1 cellular context compared by ENCODE assay signal in the genomic region with DNA sequence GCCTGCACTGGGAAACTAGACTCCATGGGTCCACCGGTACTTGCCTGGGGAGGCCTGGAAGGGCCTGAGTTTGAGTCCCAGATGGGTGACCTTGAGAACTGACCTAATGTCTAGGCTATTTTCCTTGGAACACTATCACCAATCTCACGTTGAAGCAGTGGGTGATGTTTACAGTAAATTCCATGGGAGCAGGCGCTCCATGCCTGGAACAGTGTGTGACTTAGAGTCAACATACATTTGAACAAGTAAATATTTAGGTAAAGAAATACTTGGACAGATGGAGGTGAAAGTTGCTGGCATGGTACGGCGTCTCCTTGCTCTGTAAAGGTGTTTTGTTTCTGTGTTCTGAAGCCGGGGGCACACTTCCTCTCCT.
TF ChIP-seq lines count a peak whose summit lies in the region.

No MANE protein-coding gene starts in this region.

TF ChIP-seq in HepG2, 621 proteins besides CTCF, POLR2A, EP300 and RAD21 (continued from another document and continues in another):
- TF ChIP-seq, protein P1, sequence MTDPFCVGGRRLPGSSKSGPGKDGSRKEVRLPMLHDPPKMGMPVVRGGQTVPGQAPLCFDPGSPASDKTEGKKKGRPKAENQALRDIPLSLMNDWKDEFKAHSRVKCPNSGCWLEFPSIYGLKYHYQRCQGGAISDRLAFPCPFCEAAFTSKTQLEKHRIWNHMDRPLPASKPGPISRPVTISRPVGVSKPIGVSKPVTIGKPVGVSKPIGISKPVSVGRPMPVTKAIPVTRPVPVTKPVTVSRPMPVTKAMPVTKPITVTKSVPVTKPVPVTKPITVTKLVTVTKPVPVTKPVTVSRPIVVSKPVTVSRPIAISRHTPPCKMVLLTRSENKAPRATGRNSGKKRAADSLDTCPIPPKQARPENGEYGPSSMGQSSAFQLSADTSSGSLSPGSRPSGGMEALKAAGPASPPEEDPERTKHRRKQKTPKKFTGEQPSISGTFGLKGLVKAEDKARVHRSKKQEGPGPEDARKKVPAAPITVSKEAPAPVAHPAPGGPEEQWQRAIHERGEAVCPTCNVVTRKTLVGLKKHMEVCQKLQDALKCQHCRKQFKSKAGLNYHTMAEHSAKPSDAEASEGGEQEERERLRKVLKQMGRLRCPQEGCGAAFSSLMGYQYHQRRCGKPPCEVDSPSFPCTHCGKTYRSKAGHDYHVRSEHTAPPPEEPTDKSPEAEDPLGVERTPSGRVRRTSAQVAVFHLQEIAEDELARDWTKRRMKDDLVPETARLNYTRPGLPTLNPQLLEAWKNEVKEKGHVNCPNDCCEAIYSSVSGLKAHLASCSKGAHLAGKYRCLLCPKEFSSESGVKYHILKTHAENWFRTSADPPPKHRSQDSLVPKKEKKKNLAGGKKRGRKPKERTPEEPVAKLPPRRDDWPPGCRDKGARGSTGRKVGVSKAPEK (CRISPR knock-in tag; IDR thresholded peaks at IDR 0.05; ENCODE audit: borderline replicate concordance), result no peak
- peak; percentile 71; the same call in 1 of the 2 replicates for TF ChIP-seq FOXO1 (CRISPR knock-in tag; IDR thresholded peaks at IDR 0.05)
- TF ChIP-seq RXRA (CRISPR knock-in tag; IDR thresholded peaks at IDR 0.05), result no peak
- TF ChIP-seq ZNF138 (CRISPR knock-in tag; IDR thresholded peaks at IDR 0.05; ENCODE audit: low read depth), result no peak
- TF ChIP-seq, protein P2, sequence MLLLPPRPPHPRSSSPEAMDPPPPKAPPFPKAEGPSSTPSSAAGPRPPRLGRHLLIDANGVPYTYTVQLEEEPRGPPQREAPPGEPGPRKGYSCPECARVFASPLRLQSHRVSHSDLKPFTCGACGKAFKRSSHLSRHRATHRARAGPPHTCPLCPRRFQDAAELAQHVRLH (CRISPR knock-in tag; IDR thresholded peaks at IDR 0.05; ENCODE audit: borderline replicate concordance, low read depth), result peak; percentile 40; the same call in 1 of the 2 replicates
- peak; percentile 25; the same call in 1 of the 2 replicates for TF ChIP-seq ZNF792 (CRISPR knock-in tag; IDR thresholded peaks at IDR 0.05)
- no peak for TF ChIP-seq ZNF589 (CRISPR knock-in tag; conservative IDR thresholded peaks at IDR 0.05)
- TF ChIP-seq, protein P3, sequence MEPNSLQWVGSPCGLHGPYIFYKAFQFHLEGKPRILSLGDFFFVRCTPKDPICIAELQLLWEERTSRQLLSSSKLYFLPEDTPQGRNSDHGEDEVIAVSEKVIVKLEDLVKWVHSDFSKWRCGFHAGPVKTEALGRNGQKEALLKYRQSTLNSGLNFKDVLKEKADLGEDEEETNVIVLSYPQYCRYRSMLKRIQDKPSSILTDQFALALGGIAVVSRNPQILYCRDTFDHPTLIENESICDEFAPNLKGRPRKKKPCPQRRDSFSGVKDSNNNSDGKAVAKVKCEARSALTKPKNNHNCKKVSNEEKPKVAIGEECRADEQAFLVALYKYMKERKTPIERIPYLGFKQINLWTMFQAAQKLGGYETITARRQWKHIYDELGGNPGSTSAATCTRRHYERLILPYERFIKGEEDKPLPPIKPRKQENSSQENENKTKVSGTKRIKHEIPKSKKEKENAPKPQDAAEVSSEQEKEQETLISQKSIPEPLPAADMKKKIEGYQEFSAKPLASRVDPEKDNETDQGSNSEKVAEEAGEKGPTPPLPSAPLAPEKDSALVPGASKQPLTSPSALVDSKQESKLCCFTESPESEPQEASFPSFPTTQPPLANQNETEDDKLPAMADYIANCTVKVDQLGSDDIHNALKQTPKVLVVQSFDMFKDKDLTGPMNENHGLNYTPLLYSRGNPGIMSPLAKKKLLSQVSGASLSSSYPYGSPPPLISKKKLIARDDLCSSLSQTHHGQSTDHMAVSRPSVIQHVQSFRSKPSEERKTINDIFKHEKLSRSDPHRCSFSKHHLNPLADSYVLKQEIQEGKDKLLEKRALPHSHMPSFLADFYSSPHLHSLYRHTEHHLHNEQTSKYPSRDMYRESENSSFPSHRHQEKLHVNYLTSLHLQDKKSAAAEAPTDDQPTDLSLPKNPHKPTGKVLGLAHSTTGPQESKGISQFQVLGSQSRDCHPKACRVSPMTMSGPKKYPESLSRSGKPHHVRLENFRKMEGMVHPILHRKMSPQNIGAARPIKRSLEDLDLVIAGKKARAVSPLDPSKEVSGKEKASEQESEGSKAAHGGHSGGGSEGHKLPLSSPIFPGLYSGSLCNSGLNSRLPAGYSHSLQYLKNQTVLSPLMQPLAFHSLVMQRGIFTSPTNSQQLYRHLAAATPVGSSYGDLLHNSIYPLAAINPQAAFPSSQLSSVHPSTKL (CRISPR knock-in tag; IDR thresholded peaks at IDR 0.05), result peak; percentile 82
- TF ChIP-seq HNF4G (IDR thresholded peaks at IDR 0.05; ENCODE audit: borderline replicate concordance, low read depth, low read length), result no peak
- TF ChIP-seq HNF4G (CRISPR knock-in tag; IDR thresholded peaks at IDR 0.05; ENCODE audit: borderline replicate concordance, low read depth), result no peak
- peak; percentile 29; the same call in 1 of the 2 replicates for TF ChIP-seq NCOA2 (CRISPR knock-in tag; IDR thresholded peaks at IDR 0.05)
- TF ChIP-seq, protein P4, sequence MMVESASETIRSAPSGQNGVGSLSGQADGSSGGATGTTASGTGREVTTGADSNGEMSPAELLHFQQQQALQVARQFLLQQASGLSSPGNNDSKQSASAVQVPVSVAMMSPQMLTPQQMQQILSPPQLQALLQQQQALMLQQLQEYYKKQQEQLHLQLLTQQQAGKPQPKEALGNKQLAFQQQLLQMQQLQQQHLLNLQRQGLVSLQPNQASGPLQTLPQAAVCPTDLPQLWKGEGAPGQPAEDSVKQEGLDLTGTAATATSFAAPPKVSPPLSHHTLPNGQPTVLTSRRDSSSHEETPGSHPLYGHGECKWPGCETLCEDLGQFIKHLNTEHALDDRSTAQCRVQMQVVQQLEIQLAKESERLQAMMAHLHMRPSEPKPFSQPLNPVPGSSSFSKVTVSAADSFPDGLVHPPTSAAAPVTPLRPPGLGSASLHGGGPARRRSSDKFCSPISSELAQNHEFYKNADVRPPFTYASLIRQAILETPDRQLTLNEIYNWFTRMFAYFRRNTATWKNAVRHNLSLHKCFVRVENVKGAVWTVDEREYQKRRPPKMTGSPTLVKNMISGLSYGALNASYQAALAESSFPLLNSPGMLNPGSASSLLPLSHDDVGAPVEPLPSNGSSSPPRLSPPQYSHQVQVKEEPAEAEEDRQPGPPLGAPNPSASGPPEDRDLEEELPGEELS (CRISPR knock-in tag; IDR thresholded peaks at IDR 0.05), result peak; percentile 45; the same call in 1 of the 2 replicates
- no peak for TF ChIP-seq TCF12 (IDR thresholded peaks at IDR 0.05)
- no peak for TF ChIP-seq TCF12 (CRISPR knock-in tag; IDR thresholded peaks at IDR 0.05)
- peak; percentile 82 for TF ChIP-seq PPARG (CRISPR knock-in tag; conservative IDR thresholded peaks at IDR 0.05)
- TF ChIP-seq, protein P5, sequence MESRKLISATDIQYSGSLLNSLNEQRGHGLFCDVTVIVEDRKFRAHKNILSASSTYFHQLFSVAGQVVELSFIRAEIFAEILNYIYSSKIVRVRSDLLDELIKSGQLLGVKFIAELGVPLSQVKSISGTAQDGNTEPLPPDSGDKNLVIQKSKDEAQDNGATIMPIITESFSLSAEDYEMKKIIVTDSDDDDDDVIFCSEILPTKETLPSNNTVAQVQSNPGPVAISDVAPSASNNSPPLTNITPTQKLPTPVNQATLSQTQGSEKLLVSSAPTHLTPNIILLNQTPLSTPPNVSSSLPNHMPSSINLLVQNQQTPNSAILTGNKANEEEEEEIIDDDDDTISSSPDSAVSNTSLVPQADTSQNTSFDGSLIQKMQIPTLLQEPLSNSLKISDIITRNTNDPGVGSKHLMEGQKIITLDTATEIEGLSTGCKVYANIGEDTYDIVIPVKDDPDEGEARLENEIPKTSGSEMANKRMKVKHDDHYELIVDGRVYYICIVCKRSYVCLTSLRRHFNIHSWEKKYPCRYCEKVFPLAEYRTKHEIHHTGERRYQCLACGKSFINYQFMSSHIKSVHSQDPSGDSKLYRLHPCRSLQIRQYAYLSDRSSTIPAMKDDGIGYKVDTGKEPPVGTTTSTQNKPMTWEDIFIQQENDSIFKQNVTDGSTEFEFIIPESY (CRISPR knock-in tag; IDR thresholded peaks at IDR 0.05), result peak; percentile 87
- TF ChIP-seq, protein P6, sequence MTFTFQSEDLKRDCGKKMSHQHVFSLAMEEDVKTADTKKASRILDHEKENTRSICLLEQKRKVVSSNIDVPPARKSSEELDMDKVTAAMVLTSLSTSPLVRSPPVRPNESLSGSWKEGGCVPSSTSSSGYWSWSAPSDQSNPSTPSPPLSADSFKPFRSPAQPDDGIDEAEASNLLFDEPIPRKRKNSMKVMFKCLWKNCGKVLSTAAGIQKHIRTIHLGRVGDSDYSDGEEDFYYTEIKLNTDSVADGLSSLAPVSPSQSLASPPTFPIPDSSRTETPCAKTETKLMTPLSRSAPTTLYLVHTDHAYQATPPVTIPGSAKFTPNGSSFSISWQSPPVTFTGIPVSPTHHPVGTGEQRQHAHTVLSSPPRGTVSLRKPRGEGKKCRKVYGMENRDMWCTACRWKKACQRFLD (CRISPR knock-in tag; IDR thresholded peaks at IDR 0.05; ENCODE audit: borderline replicate concordance), result no peak
- peak; percentile 64; the same call in 1 of the 2 replicates for TF ChIP-seq RARA (CRISPR knock-in tag; IDR thresholded peaks at IDR 0.05)
- TF ChIP-seq, protein P7, sequence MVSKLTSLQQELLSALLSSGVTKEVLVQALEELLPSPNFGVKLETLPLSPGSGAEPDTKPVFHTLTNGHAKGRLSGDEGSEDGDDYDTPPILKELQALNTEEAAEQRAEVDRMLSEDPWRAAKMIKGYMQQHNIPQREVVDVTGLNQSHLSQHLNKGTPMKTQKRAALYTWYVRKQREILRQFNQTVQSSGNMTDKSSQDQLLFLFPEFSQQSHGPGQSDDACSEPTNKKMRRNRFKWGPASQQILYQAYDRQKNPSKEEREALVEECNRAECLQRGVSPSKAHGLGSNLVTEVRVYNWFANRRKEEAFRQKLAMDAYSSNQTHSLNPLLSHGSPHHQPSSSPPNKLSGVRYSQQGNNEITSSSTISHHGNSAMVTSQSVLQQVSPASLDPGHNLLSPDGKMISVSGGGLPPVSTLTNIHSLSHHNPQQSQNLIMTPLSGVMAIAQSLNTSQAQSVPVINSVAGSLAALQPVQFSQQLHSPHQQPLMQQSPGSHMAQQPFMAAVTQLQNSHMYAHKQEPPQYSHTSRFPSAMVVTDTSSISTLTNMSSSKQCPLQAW (CRISPR knock-in tag; IDR thresholded peaks at IDR 0.05), result peak; percentile 36; the same call in 1 of the 2 replicates
- TF ChIP-seq, protein P8, sequence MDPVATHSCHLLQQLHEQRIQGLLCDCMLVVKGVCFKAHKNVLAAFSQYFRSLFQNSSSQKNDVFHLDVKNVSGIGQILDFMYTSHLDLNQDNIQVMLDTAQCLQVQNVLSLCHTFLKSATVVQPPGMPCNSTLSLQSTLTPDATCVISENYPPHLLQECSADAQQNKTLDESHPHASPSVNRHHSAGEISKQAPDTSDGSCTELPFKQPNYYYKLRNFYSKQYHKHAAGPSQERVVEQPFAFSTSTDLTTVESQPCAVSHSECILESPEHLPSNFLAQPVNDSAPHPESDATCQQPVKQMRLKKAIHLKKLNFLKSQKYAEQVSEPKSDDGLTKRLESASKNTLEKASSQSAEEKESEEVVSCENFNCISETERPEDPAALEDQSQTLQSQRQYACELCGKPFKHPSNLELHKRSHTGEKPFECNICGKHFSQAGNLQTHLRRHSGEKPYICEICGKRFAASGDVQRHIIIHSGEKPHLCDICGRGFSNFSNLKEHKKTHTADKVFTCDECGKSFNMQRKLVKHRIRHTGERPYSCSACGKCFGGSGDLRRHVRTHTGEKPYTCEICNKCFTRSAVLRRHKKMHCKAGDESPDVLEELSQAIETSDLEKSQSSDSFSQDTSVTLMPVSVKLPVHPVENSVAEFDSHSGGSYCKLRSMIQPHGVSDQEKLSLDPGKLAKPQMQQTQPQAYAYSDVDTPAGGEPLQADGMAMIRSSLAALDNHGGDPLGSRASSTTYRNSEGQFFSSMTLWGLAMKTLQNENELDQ (CRISPR knock-in tag; IDR thresholded peaks at IDR 0.05; ENCODE audit: borderline replicate concordance), result no peak
- TF ChIP-seq, protein P9, sequence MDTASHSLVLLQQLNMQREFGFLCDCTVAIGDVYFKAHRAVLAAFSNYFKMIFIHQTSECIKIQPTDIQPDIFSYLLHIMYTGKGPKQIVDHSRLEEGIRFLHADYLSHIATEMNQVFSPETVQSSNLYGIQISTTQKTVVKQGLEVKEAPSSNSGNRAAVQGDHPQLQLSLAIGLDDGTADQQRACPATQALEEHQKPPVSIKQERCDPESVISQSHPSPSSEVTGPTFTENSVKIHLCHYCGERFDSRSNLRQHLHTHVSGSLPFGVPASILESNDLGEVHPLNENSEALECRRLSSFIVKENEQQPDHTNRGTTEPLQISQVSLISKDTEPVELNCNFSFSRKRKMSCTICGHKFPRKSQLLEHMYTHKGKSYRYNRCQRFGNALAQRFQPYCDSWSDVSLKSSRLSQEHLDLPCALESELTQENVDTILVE (CRISPR knock-in tag; IDR thresholded peaks at IDR 0.05), result 0 out of 2 replicates have a peak, but pooled peaks have one; percentile 22
- TF ChIP-seq ELF3 (CRISPR knock-in tag; IDR thresholded peaks at IDR 0.05), result peak; percentile 59; the same call in 1 of the 2 replicates
- peak; percentile 74 for TF ChIP-seq SAP130 (CRISPR knock-in tag; IDR thresholded peaks at IDR 0.05; ENCODE audit: low read depth)
- TF ChIP-seq, protein P10, sequence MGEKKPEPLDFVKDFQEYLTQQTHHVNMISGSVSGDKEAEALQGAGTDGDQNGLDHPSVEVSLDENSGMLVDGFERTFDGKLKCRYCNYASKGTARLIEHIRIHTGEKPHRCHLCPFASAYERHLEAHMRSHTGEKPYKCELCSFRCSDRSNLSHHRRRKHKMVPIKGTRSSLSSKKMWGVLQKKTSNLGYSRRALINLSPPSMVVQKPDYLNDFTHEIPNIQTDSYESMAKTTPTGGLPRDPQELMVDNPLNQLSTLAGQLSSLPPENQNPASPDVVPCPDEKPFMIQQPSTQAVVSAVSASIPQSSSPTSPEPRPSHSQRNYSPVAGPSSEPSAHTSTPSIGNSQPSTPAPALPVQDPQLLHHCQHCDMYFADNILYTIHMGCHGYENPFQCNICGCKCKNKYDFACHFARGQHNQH (CRISPR knock-in tag; IDR thresholded peaks at IDR 0.05), result peak; percentile 73
- peak; percentile 41; the same call in 1 of the 2 replicates for TF ChIP-seq SOX5 (CRISPR knock-in tag; IDR thresholded peaks at IDR 0.05; ENCODE audit: borderline replicate concordance)
- peak; percentile 42; the same call in 1 of the 2 replicates for TF ChIP-seq HDAC1 (CRISPR knock-in tag; IDR thresholded peaks at IDR 0.05)
- TF ChIP-seq SALL1 (CRISPR knock-in tag; IDR thresholded peaks at IDR 0.05), result peak; percentile 46; the same call in 1 of the 2 replicates
